In genomic region chr6:118327237-118327636, GRCh38 we compare ENCODE assay signal across 18 cellular contexts.
"Had no signal": no experiment of that assay in that cellular context is flagged by ENCODE, and none has a peak within 500 bp of the region (broad histone marks: within the 10 kb centered on the region; RNA-seq: fewer than 3 reads in every experiment).

No MANE protein-coding gene starts in this region.

- FAIRE-seq: bronchial epithelial cell, keratinocyte had no signal

- DNase-seq: activated CD4-positive, alpha-beta T cell treated with anti-CD3 and anti-CD28 coated beads, Interleukin-2, amount 10 ng/mL, durations not matched to agents 7 days and 5 days; activated CD8-positive, alpha-beta T cell treated with anti-CD3 and anti-CD28 coated beads, Interleukin-2, amount 10 ng/mL, durations not matched to agents 7 days and 5 days; activated gamma-delta T cell; colonic mucosa; dorsolateral prefrontal cortex; esophagus squamous epithelium; heart left ventricle; lower lobe of right lung; naive thymus-derived CD8-positive, alpha-beta T cell; stimulated activated CD4-positive, alpha-beta T cell treated with anti-CD3 and anti-CD28 coated beads, Interleukin-4, amount 100 ng/mL, for 4 hours; stimulated activated naive CD8-positive, alpha-beta T cell treated with anti-CD3 and anti-CD28 coated beads, Interleukin-15, Interleukin-2, amounts not matched to agents 100 U/mL and 50 U/mL, for 24 hours; substantia nigra had no signal

- H3K9me3 ChIP-seq: colonic mucosa, esophagus squamous epithelium, heart left ventricle, lower lobe of right lung, tibial nerve had no signal

- ATAC-seq: activated CD4-positive, CD25-positive, alpha-beta regulatory T cell treated with anti-CD3 and anti-CD28 coated beads, Interleukin-2, amount 50 U/mL, for 24 hours; activated CD8-positive, alpha-beta T cell treated with anti-CD3 and anti-CD28 coated beads, Interleukin-2, amount 10 ng/mL, durations not matched to agents 7 days and 5 days; heart left ventricle; lower lobe of right lung; naive thymus-derived CD8-positive, alpha-beta T cell; SK-N-SH treated with all-trans-retinoic acid at 6 μM for 48 hours; stimulated activated naive CD8-positive, alpha-beta T cell treated with anti-CD3 and anti-CD28 coated beads, Interleukin-15, Interleukin-2, amounts not matched to agents 100 U/mL and 50 U/mL, for 24 hours had no signal

- H3K4me3 ChIP-seq: colonic mucosa, dorsolateral prefrontal cortex, esophagus squamous epithelium, heart left ventricle, lower lobe of right lung, tibial nerve had no signal

- H3K36me3 ChIP-seq: colonic mucosa, esophagus squamous epithelium, heart left ventricle, lower lobe of right lung, tibial nerve had no signal

- H3K4me1 ChIP-seq: colonic mucosa, esophagus squamous epithelium, lower lobe of right lung, tibial nerve had no signal

- H3K27ac ChIP-seq: colonic mucosa, dorsolateral prefrontal cortex, esophagus squamous epithelium, lower lobe of right lung, tibial nerve, VCaP had no signal

- H3K27me3 ChIP-seq: colonic mucosa, dorsolateral prefrontal cortex, esophagus squamous epithelium, heart left ventricle, tibial nerve had no signal
